Comparison of ENCODE assay signal across 8 cellular contexts in the genomic region with DNA sequence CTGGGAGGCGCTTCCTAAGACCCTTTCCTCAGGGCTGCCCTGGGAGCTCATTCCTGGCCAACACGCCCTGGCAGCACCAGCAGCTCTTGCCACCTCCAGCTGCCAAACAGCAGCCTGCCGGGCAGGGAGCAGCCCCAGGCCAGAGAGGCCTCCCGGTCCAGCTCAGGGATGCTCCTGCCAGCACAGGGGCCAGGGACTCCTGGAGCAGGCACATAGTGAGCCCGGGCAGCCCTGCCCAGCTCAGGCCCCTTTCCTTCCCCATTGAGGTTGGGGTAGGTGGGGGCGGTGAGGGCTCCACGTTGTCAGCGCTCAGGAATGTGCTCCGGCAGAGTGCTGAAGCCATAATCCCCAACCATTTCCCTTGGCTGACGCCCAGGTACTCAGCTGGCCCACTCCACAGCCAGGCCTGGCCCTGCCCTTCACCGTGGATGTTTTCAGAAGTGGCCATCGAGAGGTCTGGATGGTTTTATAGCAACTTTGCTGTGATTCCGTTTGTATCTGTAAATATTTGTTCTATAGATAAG. TPM values are rescaled to one million over a fixed set of nuclear protein-coding genes. Genes with fewer than 3 reads are reported as not detected.
A peak's percentile ranks its signal among the peaks of the same experiment; 100 is the strongest.
DNase-seq lines count a peak whose midpoint lies in the region; ATAC-seq, FAIRE-seq and TF ChIP-seq lines count a peak whose summit lies in the region.

No MANE protein-coding gene starts in this region.

- peak overlapping the region; percentile 21; the same call in 1 of the 2 replicates for H2BK5ac ChIP-seq in H1 (ENCODE audit: low read depth, low read length)

- H4K8ac ChIP-seq in H1 (ENCODE audit: extremely low read depth, insufficient read depth, low read length), result no peak overlapping the region

- no peak overlapping the region for H4K91ac ChIP-seq in H1 (replicated peaks; ENCODE audit: insufficient read length, low read length)

- H3K9me3 Mint-ChIP-seq in CD4-positive, alpha-beta T cell, result no peaks in the 10 kb centered on the region

- no peak for TF ChIP-seq RAD21 in H1 (IDR thresholded peaks at IDR 0.05 in 1 of 2, conservative IDR thresholded peaks at IDR 0.05 in 1 of 2; ENCODE audit: low read depth in 2 of 2, low read length in 2 of 2)

- no peak for FAIRE-seq in H1 (lab: Jason Lieb, UNC)

- CTCF ChIA-PET in H1 (lab: Charles Lee; ENCODE audit: partially characterized antibody), result interaction anchor here (0.6 to 1.2 kb wide), 5 partner anchors 9 to 132 kb away, joined by 3 to 4 read pairs (median 3); no protein-coding TSS in a partner anchor
- CTCF ChIA-PET in CD4-positive, alpha-beta T cell (lab: Charles Lee), result no interaction called here

- H4K5ac ChIP-seq in H1 (ENCODE audit: insufficient read length, low read depth, low read length), result no peak overlapping the region

- ATAC-seq in CD4-positive, alpha-beta T cell (ENCODE audit: poor library complexity), result no peak
- ATAC-seq in GM19467 (IDR thresholded peaks at IDR 0.05; ENCODE audit: unreplicated experiment), result no peak

- H3K27me3 ChIP-seq in H1 (replicated peaks in 1 of 4; ENCODE audit: control insufficient read depth in 3 of 4, extremely low read depth in 1 of 4, insufficient read depth in 3 of 4, low read length in 3 of 4), result no peaks in the 10 kb centered on the region
- no peaks in the 10 kb centered on the region for H3K27me3 ChIP-seq in muscle layer of colon (ENCODE audit: control insufficient read depth in 1 of 2, insufficient read depth in 2 of 2, low read length in 2 of 2)
- H3K27me3 ChIP-seq in CD4-positive, alpha-beta T cell (ENCODE audit: control insufficient read depth, insufficient read depth, low read length), result no peaks in the 10 kb centered on the region

- no peaks in the 10 kb centered on the region for H3K23me2 ChIP-seq in H1 (ENCODE audit: low read depth, low read length)

- H3K79me1 ChIP-seq in H1 (ENCODE audit: low read depth, low read length), result no peaks in the 10 kb centered on the region

- no peak overlapping the region for H3K27ac Mint-ChIP-seq in CD4-positive, alpha-beta T cell

- WGBS in H1 (ENCODE audit: extremely low coverage in 1 of 2, insufficient coverage in 1 of 2, insufficient read length in 1 of 2, insufficient replicate concordance in 2 of 2, low coverage in 1 of 2, low lambda C conversion rate in 2 of 2, missing lambda C conversion rate in 1 of 2), 2 experiments, result 82% methylated on average over 11 of the region's 13 CpGs; no CpG with 5 or more reads in 1 of the 2 experiments

- peaks cover 0 to 2% (median 0%) of the 10 kb centered on the region in 4 experiments; a peak in 2 of 7 replicates for H3K4me1 ChIP-seq in H1 (replicated peaks in 1 of 4; ENCODE audit: control insufficient read depth in 3 of 4, insufficient read depth in 4 of 4, low read length in 3 of 4)
- peaks cover 18% of the 10 kb centered on the region for H3K4me1 ChIP-seq in muscle layer of colon (ENCODE audit: insufficient read depth, low read length)

- peaks cover 14 to 29% (median 24%) of the 10 kb centered on the region in 4 experiments; a peak in 7 of 8 replicates for H3K36me3 ChIP-seq in H1 (ENCODE audit: control insufficient read depth in 2 of 4, insufficient read depth in 4 of 4, low read length in 3 of 4)
- peaks cover 59% of the 10 kb centered on the region for H3K36me3 ChIP-seq in muscle layer of colon (ENCODE audit: insufficient read depth, low read length)

- H3K9me3 ChIP-seq in H1 (ENCODE audit: insufficient read depth in 2 of 2, low read depth in 1 of 2, low read length in 1 of 2) (no peaks in the 10 kb centered on the region), muscle layer of colon (ENCODE audit: low read length) (no peaks in the 10 kb centered on the region)
- no peaks in the 10 kb centered on the region for H3K9me3 ChIP-seq in CD4-positive, alpha-beta T cell (ENCODE audit: control insufficient read depth, low read length)

- H2BK12ac ChIP-seq in H1 (ENCODE audit: low read depth, low read length), result no peak overlapping the region

- H3K14ac ChIP-seq in H1 (ENCODE audit: insufficient read length), result no peak overlapping the region

- TF ChIP-seq POLR2A in H1 (IDR thresholded peaks at IDR 0.05; ENCODE audit: control extremely low read depth in 1 of 2, low read depth in 2 of 2, low read length in 2 of 2), result no peak; a peak in 2 of 3 replicates

- H3K27ac ChIP-seq in H1 (ENCODE audit: low read depth, low read length), result no peak overlapping the region
- H3K27ac ChIP-seq in muscle layer of colon (ENCODE audit: low read depth, low read length), result peak overlapping the region; percentile 86
- H3K27ac ChIP-seq in CD4-positive, alpha-beta T cell (ENCODE audit: low read depth, low read length), result no peak overlapping the region

- intact Hi-C loops in CD4-positive, alpha-beta T cell (cut with DNase I, micrococcal nuclease), result no loop called here

- H2AK5ac ChIP-seq in H1 (ENCODE audit: low read depth, low read length), result no peak overlapping the region

- H2AFZ ChIP-seq in H1 (ENCODE audit: low read length), result no peak overlapping the region

- H3K27me3 Mint-ChIP-seq in CD4-positive, alpha-beta T cell, result no peaks in the 10 kb centered on the region

- H3K18ac ChIP-seq in H1 (ENCODE audit: extremely low read depth, low read length), result no peak overlapping the region

- peaks cover 70% of the 10 kb centered on the region for H3K36me3 Mint-ChIP-seq in CD4-positive, alpha-beta T cell (ENCODE audit: low read depth)

- peaks cover 0 to 15% of the 10 kb centered on the region in 2 experiments for H4K20me1 ChIP-seq in H1 (replicated peaks in 1 of 2; ENCODE audit: control insufficient read depth in 1 of 2, insufficient read depth in 2 of 2, low read length in 2 of 2)

- DNase-seq in AG09319 (ENCODE audit: extremely low read depth, low read depth) (peak; percentile 81), NCI-H2029 (lab: John Stamatoyannopoulos, UW) (peak; percentile 63), H1 (ENCODE audit: low read depth in 1 of 2, low spot score in 2 of 2) (no peak), COLO829 (ENCODE audit: low spot score) (no peak), NCI-H187 treated with DMSO at 0.1 percent for 48 hours (lab: John Stamatoyannopoulos, UW) (no peak)
- no peak for DNase-seq in CD4-positive, alpha-beta T cell

- H2BK15ac ChIP-seq in H1 (ENCODE audit: low read length), result no peak overlapping the region

- H3K56ac ChIP-seq in H1 (replicated peaks; ENCODE audit: insufficient read length, low read depth, low read length), result no peak overlapping the region

- H2BK20ac ChIP-seq in H1 (ENCODE audit: low read length), result no peak overlapping the region

- TF ChIP-seq CTCF in AG09319 (IDR thresholded peaks at IDR 0.05; ENCODE audit: low read depth, low read length) (no peak), H1 (IDR thresholded peaks at IDR 0.05; ENCODE audit: control extremely low read depth in 1 of 3, insufficient read depth in 1 of 3, low read depth in 1 of 3, low read length in 3 of 3) (no peak)
- no peak for TF ChIP-seq CTCF in CD4-positive, alpha-beta T cell (IDR thresholded peaks at IDR 0.05)

- H3K4me2 ChIP-seq in H1 (ENCODE audit: insufficient read depth in 1 of 2, low read depth in 2 of 2, low read length in 2 of 2), result no peak overlapping the region

- H3K9ac ChIP-seq in H1 (replicated peaks in 1 of 4; ENCODE audit: extremely low read depth in 1 of 4, low read depth in 3 of 4, low read length in 3 of 4), result no peak overlapping the region
- no peak overlapping the region for H3K9ac ChIP-seq in muscle layer of colon (ENCODE audit: low read length)

- no peaks in the 10 kb centered on the region for H3K79me2 ChIP-seq in H1 (ENCODE audit: control insufficient read depth in 1 of 2, insufficient read depth in 2 of 2, low read length in 2 of 2)

- H3K4me3 Mint-ChIP-seq in CD4-positive, alpha-beta T cell, result no peak overlapping the region

- H3K4ac ChIP-seq in H1 (replicated peaks; ENCODE audit: insufficient read length, low read depth, low read length), result no peak overlapping the region

- no peak overlapping the region for H3K23ac ChIP-seq in H1 (ENCODE audit: insufficient read length)

- H2BK120ac ChIP-seq in H1 (replicated peaks; ENCODE audit: low read depth, low read length), result no peak overlapping the region

- TF ChIP-seq EP300 in H1 (IDR thresholded peaks at IDR 0.05; ENCODE audit: borderline replicate concordance in 1 of 2, low read depth in 2 of 2, low read length in 2 of 2), result no peak

- POLR2A ChIA-PET in H1 (lab: Charles Lee; ENCODE audit: partially characterized antibody), result interaction anchor here (0.5 to 12.8 kb wide), 8 partner anchors 8 to 201 kb away, joined by 3 to 140 read pairs (median 4); partner anchors contain the start of genes DDB2 and PSMC3
- POLR2A ChIA-PET in CD4-positive, alpha-beta T cell (lab: Charles Lee), result interaction anchor here (0.7 kb wide), 1 partner anchor 10 kb away, joined by 3 read pairs; the partner anchor contains the start of gene PSMC3

- no peak overlapping the region for H3K4me3 ChIP-seq in H1 (ENCODE audit: extremely low read depth in 1 of 4, insufficient read depth in 2 of 4, low read depth in 3 of 4, low read length in 4 of 4)
- no peak overlapping the region for H3K4me3 ChIP-seq in muscle layer of colon (ENCODE audit: low read depth in 1 of 2, low read length in 2 of 2)

- no peaks in the 10 kb centered on the region for H3K4me1 Mint-ChIP-seq in CD4-positive, alpha-beta T cell (ENCODE audit: low read depth)

RNA-seq across cellular contexts. Expression of gene SLC39A13, which starts 7.6 kb away (rescaled TPM):
- 20.9 and 23.2 TPM in 2 replicates for total RNA-seq in H1 (2021; fragmentation: NEBNext Ultra II Directional; extraction: Animal tissue kit (Norgen Biotek cat#: 25700))
- polyA plus RNA-seq in H1 (2011; rRNA removed), result 30.0 and 42.9 TPM in 2 replicates
- 37.3 TPM for polyA plus RNA-seq in H1 (2011; cell fraction: cytosol; rRNA removed)
- polyA plus RNA-seq in H1 (2011; cell fraction: nucleus; rRNA removed), result 134 TPM
- 14.8 to 28.7 TPM (median 25.1 TPM) in 4 replicates for polyA plus RNA-seq in H1 (2012, experiment 1 of 2)
- 18.9 TPM for polyA plus RNA-seq in H1 (2012, experiment 2 of 2)
- 19.5 TPM for polyA plus RNA-seq in H1 (2013, experiment 1 of 2)
- 19.1 TPM for polyA plus RNA-seq in H1 (2013, experiment 2 of 2)
- 8.9 and 9.6 TPM in 2 replicates for polyA minus RNA-seq in H1 (2011; rRNA and poly(A)+ RNA removed)
- 10.0 TPM for polyA minus RNA-seq in H1 (2011; cell fraction: cytosol; rRNA and poly(A)+ RNA removed)
- 20.5 TPM for polyA minus RNA-seq in H1 (2011; cell fraction: nucleus; rRNA and poly(A)+ RNA removed)
- total RNA-seq in CD4-positive, alpha-beta T cell, result 10 to 100 TPM; 36.6 to 39.2 TPM

RNA-seq across cellular contexts. Expression of gene PSMC3, which starts 10.2 kb away (rescaled TPM):
- total RNA-seq in H1 (2021; fragmentation: NEBNext Ultra II Directional; extraction: Animal tissue kit (Norgen Biotek cat#: 25700)), result 159 and 160 TPM in 2 replicates
- 105 and 114 TPM in 2 replicates for polyA plus RNA-seq in H1 (2011; rRNA removed)
- 201 TPM for polyA plus RNA-seq in H1 (2011; cell fraction: cytosol; rRNA removed)
- polyA plus RNA-seq in H1 (2011; cell fraction: nucleus; rRNA removed), result 110 TPM
- polyA plus RNA-seq in H1 (2012, experiment 1 of 2), result 209 to 226 TPM (median 211 TPM) in 4 replicates
- polyA plus RNA-seq in H1 (2012, experiment 2 of 2), result 124 TPM
- 82.6 TPM for polyA plus RNA-seq in H1 (2013, experiment 1 of 2)
- polyA plus RNA-seq in H1 (2013, experiment 2 of 2), result 81.6 TPM
- 94.5 and 111 TPM in 2 replicates for polyA minus RNA-seq in H1 (2011; rRNA and poly(A)+ RNA removed)
- 65.4 TPM for polyA minus RNA-seq in H1 (2011; cell fraction: cytosol; rRNA and poly(A)+ RNA removed)
- 50.5 TPM for polyA minus RNA-seq in H1 (2011; cell fraction: nucleus; rRNA and poly(A)+ RNA removed)
- total RNA-seq in CD4-positive, alpha-beta T cell, result 10 to 100 TPM; 51.3 to 59.5 TPM

RNA-seq across cellular contexts. Expression of gene RAPSN, which starts 32.9 kb away (rescaled TPM):
- 0.34 TPM in 1 of 2 replicates, not detected in the other for total RNA-seq in H1 (2021; fragmentation: NEBNext Ultra II Directional; extraction: Animal tissue kit (Norgen Biotek cat#: 25700))
- polyA plus RNA-seq in H1 (2011; rRNA removed), result 0.05 and 0.06 TPM in 2 replicates
- polyA plus RNA-seq in H1 (2011; cell fraction: cytosol; rRNA removed), result 0.05 TPM
- polyA plus RNA-seq in H1 (2011; cell fraction: nucleus; rRNA removed), result 0.54 TPM
- polyA plus RNA-seq in H1 (2012, experiment 1 of 2), result 0.11 TPM in 1 of 4 replicates, not detected in the others
- polyA plus RNA-seq in H1 (2012, experiment 2 of 2), result not detected
- 0.71 TPM for polyA plus RNA-seq in H1 (2013, experiment 1 of 2)
- 0.29 TPM for polyA plus RNA-seq in H1 (2013, experiment 2 of 2)
- polyA minus RNA-seq in H1 (2011; rRNA and poly(A)+ RNA removed), result not detected in 2 replicates
- polyA minus RNA-seq in H1 (2011; cell fraction: cytosol; rRNA and poly(A)+ RNA removed), result not detected
- polyA minus RNA-seq in H1 (2011; cell fraction: nucleus; rRNA and poly(A)+ RNA removed), result 0.60 TPM
- total RNA-seq in CD4-positive, alpha-beta T cell, result under 1 TPM; 0.56 to 0.85 TPM

RNA-seq across cellular contexts. Expression of gene SPI1, which starts 37.7 kb away (rescaled TPM):
- total RNA-seq in H1 (2021; fragmentation: NEBNext Ultra II Directional; extraction: Animal tissue kit (Norgen Biotek cat#: 25700)), result not detected in 2 replicates
- 0.12 and 0.28 TPM in 2 replicates for polyA plus RNA-seq in H1 (2011; rRNA removed)
- 0.23 TPM for polyA plus RNA-seq in H1 (2011; cell fraction: cytosol; rRNA removed)
- polyA plus RNA-seq in H1 (2011; cell fraction: nucleus; rRNA removed), result 0.27 TPM
- polyA plus RNA-seq in H1 (2012, experiment 1 of 2), result 0.20 to 0.33 TPM in 2 of 4 replicates, not detected in the others
- 0.21 TPM for polyA plus RNA-seq in H1 (2012, experiment 2 of 2)
- polyA plus RNA-seq in H1 (2013, experiment 1 of 2), result 0.14 TPM
- polyA plus RNA-seq in H1 (2013, experiment 2 of 2), result 0.20 TPM
- polyA minus RNA-seq in H1 (2011; rRNA and poly(A)+ RNA removed), result 0.60 TPM in 1 of 2 replicates, not detected in the other
- not detected for polyA minus RNA-seq in H1 (2011; cell fraction: cytosol; rRNA and poly(A)+ RNA removed)
- not detected for polyA minus RNA-seq in H1 (2011; cell fraction: nucleus; rRNA and poly(A)+ RNA removed)
- 1 to 10 TPM; 4.9 to 5.9 TPM for total RNA-seq in CD4-positive, alpha-beta T cell

Comparison
In these comparisons a context has a peak if more than half of its experiments do, and no peak if none do; other contexts are left out.
1. DNase-seq: peak in AG09319 (single experiment) and NCI-H2029 (single experiment); none in H1 (0 of 2), CD4-positive, alpha-beta T cell (0 of 10), COLO829 (single experiment) and NCI-H187 treated with DMSO at 0.1 percent for 48 hours (single experiment).